10 cellular contexts compared by ENCODE assay signal in genomic region chr7:134454277-134454676, GRCh38. TPM values are rescaled to one million over a fixed set of nuclear protein-coding genes. Genes with fewer than 3 reads are reported as not detected.
A peak's percentile ranks its signal among the peaks of the same experiment; 100 is the strongest.
DNase-seq lines count a peak whose midpoint lies in the region; ATAC-seq, FAIRE-seq and TF ChIP-seq lines count a peak whose summit lies in the region.
"Had no signal": no experiment of that assay in that cellular context is flagged by ENCODE, and none has a peak within 500 bp of the region (broad histone marks: within the 10 kb centered on the region; RNA-seq: fewer than 3 reads in every experiment).

No MANE protein-coding gene starts in this region.

- H3K9me3 Mint-ChIP-seq in activated CD8-positive, alpha-beta memory T cell treated with anti-CD3 and anti-CD28 coated beads, Interleukin-2, amount 10 ng/mL, durations not matched to agents 7 days and 5 days (ENCODE audit: low read depth): no peaks in the 10 kb centered on the region

- no peak for FAIRE-seq in RCC 7860 (lab: Jason Lieb, UNC)

- H3K36me3 Mint-ChIP-seq in activated CD8-positive, alpha-beta memory T cell treated with anti-CD3 and anti-CD28 coated beads, Interleukin-2, amount 10 ng/mL, durations not matched to agents 7 days and 5 days: peaks cover 30% of the 10 kb centered on the region

- H3K27ac ChIP-seq in esophagus muscularis mucosa (replicated peaks in 1 of 4) (peak overlapping the region in 3 of 4 donors; percentile 10 to 48 (median 35)), spleen (peak overlapping the region in 5 of 8 donors; percentile 37 to 66 (median 55))
- H3K27ac ChIP-seq: WERI-Rb-1 had no signal

- H3K27me3 Mint-ChIP-seq in activated CD8-positive, alpha-beta memory T cell treated with anti-CD3 and anti-CD28 coated beads, Interleukin-2, amount 10 ng/mL, durations not matched to agents 7 days and 5 days: no peaks in the 10 kb centered on the region

- H3K4me1 ChIP-seq in esophagus muscularis mucosa (peaks cover 37 to 57% (median 46%) of the 10 kb centered on the region in 4 donors), spleen (peaks cover 13 to 66% (median 35%) of the 10 kb centered on the region in 6 donors)

- no peak for TF ChIP-seq EP300 in esophagus muscularis mucosa (IDR thresholded peaks at IDR 0.05)

- CTCF ChIA-PET in activated CD8-positive, alpha-beta memory T cell treated with anti-CD3 and anti-CD28 coated beads, Interleukin-2, amount 10 ng/mL, durations not matched to agents 7 days and 5 days (lab: Charles Lee): no interaction called here

- TF ChIP-seq CTCF in esophagus muscularis mucosa (IDR thresholded peaks at IDR 0.05) (no peak), spleen (IDR thresholded peaks at IDR 0.05 in 8 of 11, conservative IDR thresholded peaks at IDR 0.05 in 3 of 11) (no peak)

- ATAC-seq in activated CD8-positive, alpha-beta memory T cell treated with anti-CD3 and anti-CD28 coated beads, Interleukin-2, amount 10 ng/mL, durations not matched to agents 7 days and 5 days: no peak
- no peak for ATAC-seq in GM18870 (IDR thresholded peaks at IDR 0.05; ENCODE audit: unreplicated experiment)
- ATAC-seq: body of pancreas had no signal

- intact Hi-C loops in esophagus muscularis mucosa (cut with DNase I) (no loop called here), spleen (cut with DNase I; ENCODE audit: low total_unique reads) (no loop called here)

- no peaks in the 10 kb centered on the region for H3K9me3 ChIP-seq in esophagus muscularis mucosa
- no peaks in the 10 kb centered on the region for H3K9me3 ChIP-seq in spleen
- H3K9me3 ChIP-seq: body of pancreas had no signal

- H3K4me3 Mint-ChIP-seq in activated CD8-positive, alpha-beta memory T cell treated with anti-CD3 and anti-CD28 coated beads, Interleukin-2, amount 10 ng/mL, durations not matched to agents 7 days and 5 days: peak overlapping the region; percentile 11

- peaks cover 21 to 47% (median 22%) of the 10 kb centered on the region in 4 donors for H3K36me3 ChIP-seq in esophagus muscularis mucosa
- peaks cover 3 to 34% (median 22%) of the 10 kb centered on the region in 6 donors for H3K36me3 ChIP-seq in spleen

- 61% methylated on average over 4 of the region's 4 CpGs for WGBS in esophagus muscularis mucosa
- 21 to 38% (median 26%) methylated on average over 4 of the region's 4 CpGs for WGBS in spleen, 5 donors

- no peaks in the 10 kb centered on the region for H3K27me3 ChIP-seq in esophagus muscularis mucosa
- peaks cover 0 to 11% (median 0%) of the 10 kb centered on the region in 7 donors for H3K27me3 ChIP-seq in spleen (replicated peaks in 1 of 7)
- H3K27me3 ChIP-seq: body of pancreas had no signal

- peaks cover 41% of the 10 kb centered on the region for H3K4me1 Mint-ChIP-seq in activated CD8-positive, alpha-beta memory T cell treated with anti-CD3 and anti-CD28 coated beads, Interleukin-2, amount 10 ng/mL, durations not matched to agents 7 days and 5 days

- DNase-seq in activated CD8-positive, alpha-beta memory T cell treated with anti-CD3 and anti-CD28 coated beads, Interleukin-2, amount 10 ng/mL, durations not matched to agents 7 days and 5 days: no peak
- DNase-seq in activated CD8-positive, alpha-beta memory T cell treated with anti-CD3 and anti-CD28 coated beads for 24 hours: no peak
- DNase-seq in SKM-1 treated with dmso at 0.1 percent for 144 hours (lab: John Stamatoyannopoulos, UW; ENCODE audit: unreplicated experiment) (peak; percentile 46), esophagus muscularis mucosa (ENCODE audit: extremely low spot score) (no peak), spleen (no peak), foreskin melanocyte (no peak), RCC 7860 (ENCODE audit: low spot score) (no peak)
- DNase-seq: WERI-Rb-1 had no signal

- peak overlapping the region; percentile 18 for H3K27ac Mint-ChIP-seq in activated CD8-positive, alpha-beta memory T cell treated with anti-CD3 and anti-CD28 coated beads, Interleukin-2, amount 10 ng/mL, durations not matched to agents 7 days and 5 days

- H3K4me3 ChIP-seq in esophagus muscularis mucosa (no peak overlapping the region), spleen (no peak overlapping the region)
- H3K4me3 ChIP-seq: body of pancreas had no signal

- TF ChIP-seq POLR2A in esophagus muscularis mucosa (IDR thresholded peaks at IDR 0.05; ENCODE audit: low read depth) (no peak), spleen (IDR thresholded peaks at IDR 0.05) (no peak)

RNA-seq across cellular contexts. Expression of gene AKR1B1, which starts 4.6 kb away (rescaled TPM):
- 100 to 1,000 TPM in 1 of 2 experiments, 10 to 100 TPM in 1; 96.2 to 113 TPM for total RNA-seq in activated CD8-positive, alpha-beta memory T cell treated with anti-CD3 and anti-CD28 coated beads, Interleukin-2, amount 10 ng/mL, durations not matched to agents 7 days and 5 days
- total RNA-seq in esophagus muscularis mucosa (10 to 100 TPM; 44.6 to 55.2 (median 52.5) TPM), spleen (10 to 100 TPM; 53.7 to 84.7 (median 63.7) TPM)
- 100 to 1,000 TPM in 1 of 3 donors, 10 to 100 TPM in 2; 69.4 to 112 (median 96.6) TPM for polyA plus RNA-seq in spleen
